In the genomic region with DNA sequence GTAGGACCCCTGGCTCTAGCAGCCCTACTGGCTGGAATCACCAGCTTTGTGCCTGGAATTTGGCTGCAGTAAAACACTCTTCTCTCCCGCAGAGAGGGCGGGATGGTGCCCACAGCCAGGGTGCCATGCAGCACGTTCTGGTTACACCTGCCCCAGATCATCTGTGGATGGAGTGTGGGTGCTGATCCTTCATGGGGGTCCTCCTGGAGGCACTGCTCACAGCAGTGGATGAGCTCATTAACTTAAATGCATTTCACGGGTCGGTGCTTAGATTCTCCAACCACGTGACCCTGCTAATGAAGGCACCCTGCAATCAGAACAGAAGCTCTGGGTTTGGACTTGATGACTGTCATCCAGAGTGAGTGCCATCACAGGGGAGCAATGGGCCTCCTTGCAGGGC, we compare ENCODE assay signal across 31 cellular contexts.
"Had no signal": no experiment of that assay in that cellular context is flagged by ENCODE, and none has a peak within 500 bp of the region (broad histone marks: within the 10 kb centered on the region; RNA-seq: fewer than 3 reads in every experiment).

No MANE protein-coding gene starts in this region.

- H3K36me3 Mint-ChIP-seq: mesothelial cell of epicardium; naive B cell; natural killer cell treated with Interleukin-12 subunit alpha and Interleukin-12 subunit beta and Interleukin-15 and Interleukin-18, amount 100 ng/mL, for 72 hours; stimulated activated effector memory CD8-positive, alpha-beta T cell treated with anti-CD3 and anti-CD28 coated beads, Interleukin-12 subunit alpha, Interleukin-12 subunit beta, amount 100 ng/mL, for 72 hours had no signal

- FAIRE-seq: endometrium, islet of Langerhans, small intestine had no signal

- H3K36me3 ChIP-seq: esophagus squamous epithelium, heart right ventricle, left lung, prostate gland, stomach, thyroid gland, vagina had no signal

- H3K4me1 ChIP-seq: prostate gland, vagina had no signal

- H3K27ac Mint-ChIP-seq: effector memory CD8-positive, alpha-beta T cell; mesothelial cell of epicardium; naive B cell; natural killer cell treated with Interleukin-12 subunit alpha and Interleukin-12 subunit beta and Interleukin-15 and Interleukin-18, amount 100 ng/mL, for 72 hours; stimulated activated effector memory CD8-positive, alpha-beta T cell treated with anti-CD3 and anti-CD28 coated beads, Interleukin-12 subunit alpha, Interleukin-12 subunit beta, amount 100 ng/mL, for 72 hours had no signal

- H3K27me3 ChIP-seq: heart right ventricle, left lung, thyroid gland, vagina had no signal

- ATAC-seq: effector memory CD8-positive, alpha-beta T cell; heart right ventricle; left cardiac atrium; left lung; mucosa of descending colon; natural killer cell treated with Interleukin-12 subunit alpha and Interleukin-12 subunit beta and Interleukin-15 and Interleukin-18, amount 100 ng/mL, for 72 hours; right cardiac atrium; stimulated activated effector memory CD8-positive, alpha-beta T cell treated with anti-CD3 and anti-CD28 coated beads, Interleukin-12 subunit alpha, Interleukin-12 subunit beta, amount 100 ng/mL, for 72 hours had no signal

- DNase-seq: dermis blood vessel endothelial cell; effector memory CD8-positive, alpha-beta T cell; erythroblast; esophagus squamous epithelium; foreskin melanocyte; glutamatergic neuron; heart right ventricle; hippocampal formation; left cardiac atrium; left lung; mesenchymal stem cell; mucosa of descending colon; naive B cell; right cardiac atrium; small intestine; stimulated activated CD4-positive, alpha-beta T cell treated with anti-CD3 and anti-CD28 coated beads, Interleukin-12 subunit alpha, Interleukin-12 subunit beta, amount 100 ng/mL, for 4 hours; stimulated activated CD4-positive, alpha-beta T cell treated with anti-CD3 and anti-CD28 coated beads, Interleukin-1b, Interleukin-23, amount 100 ng/mL, for 48 hours; stimulated activated CD4-positive, alpha-beta T cell treated with anti-CD3 and anti-CD28 coated beads, Interleukin-4, amount 100 ng/mL, for 1 hour; stimulated activated naive CD4-positive, alpha-beta T cell treated with Interleukin-2 at 50 U/mL for 16 hours; stomach; thyroid gland; trophoblast cell had no signal

- H3K4me3 Mint-ChIP-seq: effector memory CD8-positive, alpha-beta T cell; mesothelial cell of epicardium; natural killer cell treated with Interleukin-12 subunit alpha and Interleukin-12 subunit beta and Interleukin-15 and Interleukin-18, amount 100 ng/mL, for 72 hours; neural crest cell; stimulated activated effector memory CD8-positive, alpha-beta T cell treated with anti-CD3 and anti-CD28 coated beads, Interleukin-12 subunit alpha, Interleukin-12 subunit beta, amount 100 ng/mL, for 72 hours had no signal

- H3K9me3 Mint-ChIP-seq: mesothelial cell of epicardium; neural crest cell; stimulated activated effector memory CD8-positive, alpha-beta T cell treated with anti-CD3 and anti-CD28 coated beads, Interleukin-12 subunit alpha, Interleukin-12 subunit beta, amount 100 ng/mL, for 72 hours had no signal

- H3K9me3 ChIP-seq: esophagus squamous epithelium, heart right ventricle, left lung, mucosa of descending colon, prostate gland, stomach, thyroid gland, vagina had no signal

- H3K4me1 Mint-ChIP-seq: stimulated activated effector memory CD8-positive, alpha-beta T cell treated with anti-CD3 and anti-CD28 coated beads, Interleukin-12 subunit alpha, Interleukin-12 subunit beta, amount 100 ng/mL, for 72 hours had no signal

- H3K27ac ChIP-seq: coronary artery, esophagus squamous epithelium, heart right ventricle, left lung, prostate gland, stomach, thyroid gland, vagina had no signal

- H3K4me3 ChIP-seq: coronary artery, esophagus squamous epithelium, heart right ventricle, left lung, mucosa of descending colon, prostate gland, stomach, thyroid gland, vagina had no signal
